ENCODE assay signal across 16 cellular contexts in genomic region chr7:99387912-99388311, GRCh38. TPM values are rescaled to one million over a fixed set of nuclear protein-coding genes. Genes with fewer than 3 reads are reported as not detected.
DNase-seq lines count a peak whose midpoint lies in the region; ATAC-seq, FAIRE-seq and TF ChIP-seq lines count a peak whose summit lies in the region.
"Had no signal": no experiment of that assay in that cellular context is flagged by ENCODE, and none has a peak within 500 bp of the region (broad histone marks: within the 10 kb centered on the region; RNA-seq: fewer than 3 reads in every experiment).

No MANE protein-coding gene starts in this region.

- CTCF ChIA-PET in K562 (lab: Yijun Ruan, JAX; ENCODE audit: low intra/inter-chr PET ratio): interaction anchor here (2.3 kb wide), 1 partner anchor 24 kb away, joined by 18 read pairs; no protein-coding TSS in a partner anchor

- WGBS in heart left ventricle, 4 donors: 90 to 95% (median 95%) methylated on average over 3 to 20 of the region's 20 CpGs
- WGBS in K562 (ENCODE audit: insufficient coverage, low coverage, missing lambda C conversion rate): 97% methylated on average over 20 of the region's 20 CpGs

- ATAC-seq in left ventricle myocardium superior (no peak), heart left ventricle (no peak), K562 (no peak)
- ATAC-seq: A549 had no signal

- POLR2A ChIA-PET in K562 (lab: Yijun Ruan, JAX): interaction anchor here (0.8 to 2.5 kb wide), 4 partner anchors 8 to 107 kb away, joined by 3 to 13 read pairs (median 6); no protein-coding TSS in a partner anchor

- DNase-seq in left ventricle myocardium superior (peak; percentile 16), heart left ventricle (no peak), K562 (ENCODE audit: extremely low read depth in 1 of 4, low spot score in 3 of 4) (no peak), osteoblast (ENCODE audit: insufficient read length, low spot score, missing footprints) (peak; percentile 68), caudate nucleus (lab: John Stamatoyannopoulos, UW) (no peak)
- DNase-seq: Caco-2, DMS 273 treated with DMSO at 0.1 percent for 48 hours, DMS79 treated with DMSO at 0.1 percent for 48 hours, Kasumi-1, NCI-H1694, NCI-H2081, NCI-H2171 treated with DMSO at 0.1 percent for 48 hours, NCI-H526, Peyer's patch had no signal

- TF ChIP-seq CTCF in heart left ventricle (IDR thresholded peaks at IDR 0.05) (no peak), K562 (IDR thresholded peaks at IDR 0.05 in 2 of 3, conservative IDR thresholded peaks at IDR 0.05 in 1 of 3; ENCODE audit: insufficient read depth in 2 of 3, low read depth in 1 of 3, low read length in 3 of 3) (no peak), osteoblast (IDR thresholded peaks at IDR 0.05; ENCODE audit: extremely low read depth, low read depth, low read length) (no peak)

- no TSS peak for BruUV-seq in K562 (replicated peaks; lab: Mats Ljungman, UMichigan)

- TF ChIP-seq EP300 in K562 (IDR thresholded peaks at IDR 0.05; ENCODE audit: low read length): no peak

- H3K4me2 ChIP-seq in K562 (ENCODE audit: insufficient read depth, low read length): no peak overlapping the region
- no peak overlapping the region for H3K4me2 ChIP-seq in osteoblast (ENCODE audit: insufficient read depth, low read length)
- H3K4me2 ChIP-seq: A549 had no signal

- peaks cover 6% of the 10 kb centered on the region for H3K9me1 ChIP-seq in K562 (ENCODE audit: control insufficient read depth, insufficient read depth, low read length)

- H4K20me1 ChIP-seq in K562 (replicated peaks; ENCODE audit: control insufficient read depth, insufficient read depth, low read length) (peaks cover 19% of the 10 kb centered on the region), osteoblast (ENCODE audit: insufficient read depth, low read length) (peaks cover 40% of the 10 kb centered on the region)

- H3K9me3 ChIP-seq in heart left ventricle (no peaks in the 10 kb centered on the region), K562 (replicated peaks; ENCODE audit: control insufficient read depth, insufficient read depth, low read depth, low read length) (no peaks in the 10 kb centered on the region), osteoblast (ENCODE audit: low read depth, low read length) (no peaks in the 10 kb centered on the region)
- H3K9me3 ChIP-seq: A549, Caco-2, Peyer's patch, SJSA1 had no signal

- no peak for TF ChIP-seq RAD21 in K562 (CRISPR knock-in tag; conservative IDR thresholded peaks at IDR 0.05 in 1 of 2, IDR thresholded peaks at IDR 0.05 in 1 of 2)

- no peak for TF ChIP-seq POLR2A in heart left ventricle (IDR thresholded peaks at IDR 0.05)
- TF ChIP-seq POLR2A in K562 (conservative IDR thresholded peaks at IDR 0.05): no peak

- FAIRE-seq in K562 (lab: Jason Lieb, UNC): no peak
- FAIRE-seq: A549 had no signal

- H3K4me3 ChIP-seq in heart left ventricle (no peak overlapping the region), K562 (no peak overlapping the region), osteoblast (ENCODE audit: insufficient read depth, low read length) (no peak overlapping the region)
- H3K4me3 ChIP-seq: A549, Peyer's patch, SJSA1 had no signal

- H3K27me3 ChIP-seq in heart left ventricle (no peaks in the 10 kb centered on the region), K562 (ENCODE audit: control insufficient read depth in 2 of 2, insufficient read depth in 2 of 2, low read length in 2 of 2) (no peaks in the 10 kb centered on the region), osteoblast (ENCODE audit: insufficient read depth, low read length) (no peaks in the 10 kb centered on the region)
- H3K27me3 ChIP-seq: Peyer's patch, SJSA1 had no signal

- intact Hi-C loops in left ventricle myocardium superior (cut with micrococcal nuclease) (no loop called here), heart left ventricle (cut with DNase I) (no loop called here), K562 (cut with micrococcal nuclease) (loop anchor here (1.0 to 5.0 kb wide), 4 partner anchors 23 to 246 kb away; partner anchors contain the start of genes ARPC1A and SMURF1)

- H3K4me1 ChIP-seq in heart left ventricle (peaks cover 0 to 29% (median 6%) of the 10 kb centered on the region in 12 donors), K562 (replicated peaks in 1 of 2; ENCODE audit: control insufficient read depth in 2 of 2, insufficient read depth in 2 of 2, low read length in 2 of 2) (peaks cover 0 to 33% of the 10 kb centered on the region in 2 experiments; a peak in 2 of 5 replicates), osteoblast (ENCODE audit: insufficient read depth, low read length) (no peaks in the 10 kb centered on the region)
- H3K4me1 ChIP-seq: A549, Caco-2, SJSA1 had no signal

- H2AFZ ChIP-seq in K562 (ENCODE audit: low read depth, low read length) (no peak overlapping the region), osteoblast (ENCODE audit: low read length) (no peak overlapping the region)

- in situ Hi-C loops in K562 (cut with MboI): no loop called here

- no peak overlapping the region for H3K9ac ChIP-seq in K562 (ENCODE audit: insufficient read depth in 1 of 2, low read depth in 2 of 2, low read length in 2 of 2)

- H3K36me3 ChIP-seq in heart left ventricle (peaks cover 0 to 91% (median 58%) of the 10 kb centered on the region in 9 donors), K562 (ENCODE audit: control insufficient read depth, insufficient read depth, low read length) (peaks cover 88% of the 10 kb centered on the region; the same call in 2 of the 3 replicates), osteoblast (ENCODE audit: insufficient read depth, low read length) (peaks cover 60% of the 10 kb centered on the region)

- H3K27ac ChIP-seq in heart left ventricle (no peak overlapping the region), K562 (ENCODE audit: extremely low read depth, low read depth, low read length) (no peak overlapping the region), osteoblast (ENCODE audit: low read depth, low read length) (no peak overlapping the region), caudate nucleus (ENCODE audit: low read depth, low read length) (no peak overlapping the region)
- H3K27ac ChIP-seq: A549, Peyer's patch, SJSA1 had no signal

- peaks cover 22% of the 10 kb centered on the region for H3K79me2 ChIP-seq in K562 (ENCODE audit: control insufficient read depth, insufficient read depth, low read length)
- peaks cover 46% of the 10 kb centered on the region for H3K79me2 ChIP-seq in osteoblast (ENCODE audit: insufficient read depth, low read length)

RNA-seq across cellular contexts. Expression of gene ARPC1B, which starts 13.4 kb away (rescaled TPM):
- total RNA-seq in left ventricle myocardium superior (38.7 TPM), heart left ventricle (100 to 1,000 TPM in 2 of 9 donors, 10 to 100 TPM in 7; 17.2 to 142 (median 37.1) TPM), K562 (2014; rRNA removed) (357 and 436 TPM in 2 replicates), K562 (2014; rRNA removed; fragmentation: Illumina TruSeq; extraction: Trizol) (77.8 and 81.5 TPM in 2 replicates), K562 (2015; rRNA removed; fragmentation: Illumina TruSeq; extraction: Trizol) (216 and 235 TPM in 2 replicates), K562 (2021) (187 and 221 TPM in 2 replicates), osteoblast (248 and 273 TPM in 2 replicates)
- polyA plus RNA-seq in heart left ventricle (100 to 1,000 TPM in 1 of 2 donors, 10 to 100 TPM in 1; 32.7 to 136 TPM), K562 (2011; rRNA removed) (211 and 213 TPM in 2 replicates), K562 (2014; fragmentation: Illumina TruSeq; extraction: Trizol) (93.3 and 345 TPM in 2 replicates), K562 (2014; fragmentation: Nextera tagmentation; extraction: Ambion mirVana) (10 to 100 TPM in 1 of 2 experiments, 1 to 10 TPM in 1; 6.7 to 38.7 TPM), K562 (2014; rRNA removed) (308 and 407 TPM in 2 replicates)
- total RNA-seq in K562 (2011; cell fraction: chromatin; rRNA removed; ENCODE audit: low replicate concordance): 99.9 and 272 TPM in 2 replicates
- total RNA-seq in K562 (2011; cell fraction: nucleolus; rRNA removed): 195 and 204 TPM in 2 replicates
- 146 and 192 TPM in 2 replicates for total RNA-seq in K562 (2011; cell fraction: nucleoplasm; rRNA removed)
- polyA plus RNA-seq in K562 (2011; cell fraction: cytosol; rRNA removed): 307 and 633 TPM in 2 replicates
- polyA plus RNA-seq in K562 (2011; cell fraction: nucleus; rRNA removed): 159 and 253 TPM in 2 replicates
- 510 and 518 TPM in 2 replicates for polyA plus RNA-seq in K562 (2012)
- 59.3 and 102 TPM in 2 replicates for polyA minus RNA-seq in K562 (2011; rRNA and poly(A)+ RNA removed)
- 118 and 133 TPM in 2 replicates for polyA minus RNA-seq in K562 (2011; cell fraction: cytosol; rRNA and poly(A)+ RNA removed)
- polyA minus RNA-seq in K562 (2011; cell fraction: nucleus; rRNA and poly(A)+ RNA removed): 73.5 and 76.2 TPM in 2 replicates

RNA-seq across cellular contexts. Expression of gene PDAP1, which starts 20.5 kb away (rescaled TPM):
- 97.2 TPM for total RNA-seq in left ventricle myocardium superior
- total RNA-seq in heart left ventricle: 100 to 1,000 TPM in 4 of 9 donors, 10 to 100 TPM in 5; 88.7 to 128 (median 98.5) TPM
- 100 to 1,000 TPM; 120 to 309 TPM for polyA plus RNA-seq in heart left ventricle
- 27.1 and 32.8 TPM in 2 replicates for total RNA-seq in K562 (2011; cell fraction: chromatin; rRNA removed; ENCODE audit: low replicate concordance)
- total RNA-seq in K562 (2011; cell fraction: nucleolus; rRNA removed): 19.1 and 20.0 TPM in 2 replicates
- 28.5 and 49.1 TPM in 2 replicates for total RNA-seq in K562 (2011; cell fraction: nucleoplasm; rRNA removed)
- total RNA-seq in K562 (2014; rRNA removed): 105 and 108 TPM in 2 replicates
- total RNA-seq in K562 (2014; rRNA removed; fragmentation: Illumina TruSeq; extraction: Trizol): 129 and 138 TPM in 2 replicates
- 161 and 162 TPM in 2 replicates for total RNA-seq in K562 (2015; rRNA removed; fragmentation: Illumina TruSeq; extraction: Trizol)
- total RNA-seq in K562 (2021): 161 and 182 TPM in 2 replicates
- polyA plus RNA-seq in K562 (2011; rRNA removed): 31.0 and 72.6 TPM in 2 replicates
- polyA plus RNA-seq in K562 (2011; cell fraction: cytosol; rRNA removed): 26.2 and 29.1 TPM in 2 replicates
- polyA plus RNA-seq in K562 (2011; cell fraction: nucleus; rRNA removed): 22.4 and 28.1 TPM in 2 replicates
- polyA plus RNA-seq in K562 (2012): 165 and 249 TPM in 2 replicates
- 315 and 356 TPM in 2 replicates for polyA plus RNA-seq in K562 (2014; fragmentation: Illumina TruSeq; extraction: Trizol)
- polyA plus RNA-seq in K562 (2014; fragmentation: Nextera tagmentation; extraction: Ambion mirVana): 10 to 100 TPM; 10.2 to 16.0 TPM
- polyA plus RNA-seq in K562 (2014; rRNA removed): 185 and 215 TPM in 2 replicates
- polyA minus RNA-seq in K562 (2011; rRNA and poly(A)+ RNA removed): 20.1 and 24.4 TPM in 2 replicates
- 31.9 and 37.0 TPM in 2 replicates for polyA minus RNA-seq in K562 (2011; cell fraction: cytosol; rRNA and poly(A)+ RNA removed)
- polyA minus RNA-seq in K562 (2011; cell fraction: nucleus; rRNA and poly(A)+ RNA removed): 5.1 and 6.4 TPM in 2 replicates
- 33.0 and 33.7 TPM in 2 replicates for total RNA-seq in osteoblast

RNA-seq across cellular contexts. Expression of gene BUD31, which starts 20.9 kb away (rescaled TPM):
- total RNA-seq in left ventricle myocardium superior (36.0 TPM), heart left ventricle (10 to 100 TPM; 26.1 to 63.6 (median 38.9) TPM), K562 (2014; rRNA removed) (247 and 279 TPM in 2 replicates), K562 (2014; rRNA removed; fragmentation: Illumina TruSeq; extraction: Trizol) (214 and 266 TPM in 2 replicates), K562 (2015; rRNA removed; fragmentation: Illumina TruSeq; extraction: Trizol) (211 and 238 TPM in 2 replicates), K562 (2021) (242 and 255 TPM in 2 replicates), osteoblast (122 and 124 TPM in 2 replicates)
- polyA plus RNA-seq in heart left ventricle (10 to 100 TPM; 66.7 to 87.8 TPM), K562 (2011; rRNA removed) (69.4 and 105 TPM in 2 replicates), K562 (2014; fragmentation: Illumina TruSeq; extraction: Trizol) (307 and 342 TPM in 2 replicates), K562 (2014; fragmentation: Nextera tagmentation; extraction: Ambion mirVana) (100 to 1,000 TPM; 275 to 332 TPM), K562 (2014; rRNA removed) (237 and 272 TPM in 2 replicates)
- total RNA-seq in K562 (2011; cell fraction: chromatin; rRNA removed; ENCODE audit: low replicate concordance): 71.4 and 104 TPM in 2 replicates
- 46.8 and 62.5 TPM in 2 replicates for total RNA-seq in K562 (2011; cell fraction: nucleolus; rRNA removed)
- total RNA-seq in K562 (2011; cell fraction: nucleoplasm; rRNA removed): 67.0 and 82.8 TPM in 2 replicates
- polyA plus RNA-seq in K562 (2011; cell fraction: cytosol; rRNA removed): 77.0 and 96.0 TPM in 2 replicates
- 42.2 and 50.1 TPM in 2 replicates for polyA plus RNA-seq in K562 (2011; cell fraction: nucleus; rRNA removed)
- polyA plus RNA-seq in K562 (2012): 142 and 298 TPM in 2 replicates
- polyA minus RNA-seq in K562 (2011; rRNA and poly(A)+ RNA removed): 50.5 and 64.8 TPM in 2 replicates
- polyA minus RNA-seq in K562 (2011; cell fraction: cytosol; rRNA and poly(A)+ RNA removed): 36.5 and 42.6 TPM in 2 replicates
- 16.4 and 18.0 TPM in 2 replicates for polyA minus RNA-seq in K562 (2011; cell fraction: nucleus; rRNA and poly(A)+ RNA removed)

RNA-seq across cellular contexts. Expression of gene PTCD1, which starts 50.7 kb away (rescaled TPM):
- total RNA-seq in left ventricle myocardium superior (3.1 TPM), heart left ventricle (1 to 10 TPM; 2.1 to 9.0 (median 3.9) TPM), K562 (2014; rRNA removed) (17.1 and 24.4 TPM in 2 replicates), K562 (2014; rRNA removed; fragmentation: Illumina TruSeq; extraction: Trizol) (6.2 and 6.9 TPM in 2 replicates), K562 (2015; rRNA removed; fragmentation: Illumina TruSeq; extraction: Trizol) (10.3 and 10.5 TPM in 2 replicates), K562 (2021) (12.3 and 16.3 TPM in 2 replicates), osteoblast (5.3 and 7.6 TPM in 2 replicates)
- polyA plus RNA-seq in heart left ventricle (1 to 10 TPM; 3.3 to 3.7 TPM), K562 (2011; rRNA removed) (4.1 and 5.3 TPM in 2 replicates), K562 (2014; fragmentation: Illumina TruSeq; extraction: Trizol) (5.0 and 21.9 TPM in 2 replicates), K562 (2014; fragmentation: Nextera tagmentation; extraction: Ambion mirVana) (under 1 TPM; 0.46 to 0.57 TPM), K562 (2014; rRNA removed) (10.5 and 13.5 TPM in 2 replicates)
- 20.1 and 49.2 TPM in 2 replicates for total RNA-seq in K562 (2011; cell fraction: chromatin; rRNA removed; ENCODE audit: low replicate concordance)
- 22.2 and 25.2 TPM in 2 replicates for total RNA-seq in K562 (2011; cell fraction: nucleolus; rRNA removed)
- total RNA-seq in K562 (2011; cell fraction: nucleoplasm; rRNA removed): 9.8 and 15.1 TPM in 2 replicates
- 4.6 and 13.2 TPM in 2 replicates for polyA plus RNA-seq in K562 (2011; cell fraction: cytosol; rRNA removed)
- 8.8 and 19.0 TPM in 2 replicates for polyA plus RNA-seq in K562 (2011; cell fraction: nucleus; rRNA removed)
- 6.9 and 10.9 TPM in 2 replicates for polyA plus RNA-seq in K562 (2012)
- 3.8 and 5.0 TPM in 2 replicates for polyA minus RNA-seq in K562 (2011; rRNA and poly(A)+ RNA removed)
- polyA minus RNA-seq in K562 (2011; cell fraction: cytosol; rRNA and poly(A)+ RNA removed): 4.6 and 7.6 TPM in 2 replicates
- 6.6 and 8.1 TPM in 2 replicates for polyA minus RNA-seq in K562 (2011; cell fraction: nucleus; rRNA and poly(A)+ RNA removed)

RNA-seq across cellular contexts. Expression of gene CPSF4, which starts 50.8 kb away (rescaled TPM):
- total RNA-seq in left ventricle myocardium superior (19.8 TPM), heart left ventricle (10 to 100 TPM; 12.7 to 24.8 (median 16.4) TPM), K562 (2014; rRNA removed) (71.7 and 83.4 TPM in 2 replicates), K562 (2014; rRNA removed; fragmentation: Illumina TruSeq; extraction: Trizol) (39.2 and 46.1 TPM in 2 replicates), K562 (2015; rRNA removed; fragmentation: Illumina TruSeq; extraction: Trizol) (63.9 and 66.7 TPM in 2 replicates), K562 (2021) (97.7 and 99.8 TPM in 2 replicates), osteoblast (80.2 and 101 TPM in 2 replicates)
- polyA plus RNA-seq in heart left ventricle (10 to 100 TPM; 14.1 to 24.3 TPM), K562 (2011; rRNA removed) (81.3 and 83.8 TPM in 2 replicates), K562 (2014; fragmentation: Illumina TruSeq; extraction: Trizol) (86.8 and 90.7 TPM in 2 replicates), K562 (2014; fragmentation: Nextera tagmentation; extraction: Ambion mirVana) (10 to 100 TPM; 16.9 to 17.4 TPM), K562 (2014; rRNA removed) (118 and 126 TPM in 2 replicates)
- total RNA-seq in K562 (2011; cell fraction: chromatin; rRNA removed; ENCODE audit: low replicate concordance): 152 and 384 TPM in 2 replicates
- total RNA-seq in K562 (2011; cell fraction: nucleolus; rRNA removed): 218 TPM in 2 replicates
- 228 and 250 TPM in 2 replicates for total RNA-seq in K562 (2011; cell fraction: nucleoplasm; rRNA removed)
- polyA plus RNA-seq in K562 (2011; cell fraction: cytosol; rRNA removed): 74.0 and 128 TPM in 2 replicates
- polyA plus RNA-seq in K562 (2011; cell fraction: nucleus; rRNA removed): 257 and 356 TPM in 2 replicates
- polyA plus RNA-seq in K562 (2012): 69.0 and 82.1 TPM in 2 replicates
- polyA minus RNA-seq in K562 (2011; rRNA and poly(A)+ RNA removed): 32.3 and 54.6 TPM in 2 replicates
- polyA minus RNA-seq in K562 (2011; cell fraction: cytosol; rRNA and poly(A)+ RNA removed): 26.3 and 38.3 TPM in 2 replicates
- polyA minus RNA-seq in K562 (2011; cell fraction: nucleus; rRNA and poly(A)+ RNA removed): 63.5 and 66.6 TPM in 2 replicates

Comparison
In these comparisons a context has a peak if more than half of its experiments do, and no peak if none do; other contexts are left out.
1. DNase-seq: peak in left ventricle myocardium superior (single experiment) and osteoblast (single experiment); none in heart left ventricle (0 of 5), K562 (0 of 4) and caudate nucleus (0 of 61).